Comparison of ENCODE assay signal across 1 cellular context in the genomic region with DNA sequence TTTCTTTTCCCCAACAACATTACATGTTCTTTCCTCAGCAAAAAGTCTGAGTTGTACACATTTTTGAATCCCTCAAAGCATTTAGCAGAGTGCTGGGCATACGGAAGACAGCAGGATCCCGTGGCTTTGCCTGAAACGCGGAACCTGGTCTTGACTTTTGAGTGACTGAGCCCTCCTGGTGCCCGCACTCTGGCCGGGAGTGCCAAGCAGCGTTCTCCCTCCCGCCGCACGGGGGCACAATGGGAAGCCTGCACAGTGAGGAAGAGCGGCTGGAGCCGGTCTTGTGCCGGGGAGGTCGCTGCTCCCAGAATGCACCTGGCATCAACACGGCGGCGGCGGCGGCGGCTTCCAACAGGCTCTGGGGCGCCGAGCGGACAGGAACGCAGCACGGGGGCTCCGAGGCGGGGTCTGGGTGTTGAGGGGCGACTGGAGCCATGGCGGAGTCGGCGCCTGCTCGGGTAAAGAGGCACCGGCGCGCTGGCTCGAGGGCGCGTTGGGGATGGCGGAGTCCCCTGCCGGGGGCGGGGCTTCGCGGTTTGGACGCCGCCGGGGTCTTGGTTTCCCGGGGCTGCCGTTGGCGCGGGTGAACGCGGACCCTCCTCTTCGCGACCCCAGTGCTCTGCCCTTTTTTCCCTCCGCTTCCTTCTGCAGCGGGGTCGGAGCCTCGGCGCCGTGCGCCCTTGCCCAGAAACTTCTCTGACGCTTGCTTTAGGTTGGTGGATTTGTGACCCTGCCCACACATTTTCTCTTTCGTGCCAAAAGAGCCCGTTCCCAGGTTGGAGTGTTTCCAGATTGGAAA.
TF ChIP-seq lines count a peak whose summit lies in the region.

TSS of gene ZNF212 (plus strand) at position 307 of the 799 bp plus-strand sequence. CDS start at position 435, 128 bp downstream.

TF ChIP-seq in K562, 482 proteins besides CTCF, POLR2A, EP300 and RAD21 (continued from another document and continues in another):
- TF ChIP-seq, protein P1, sequence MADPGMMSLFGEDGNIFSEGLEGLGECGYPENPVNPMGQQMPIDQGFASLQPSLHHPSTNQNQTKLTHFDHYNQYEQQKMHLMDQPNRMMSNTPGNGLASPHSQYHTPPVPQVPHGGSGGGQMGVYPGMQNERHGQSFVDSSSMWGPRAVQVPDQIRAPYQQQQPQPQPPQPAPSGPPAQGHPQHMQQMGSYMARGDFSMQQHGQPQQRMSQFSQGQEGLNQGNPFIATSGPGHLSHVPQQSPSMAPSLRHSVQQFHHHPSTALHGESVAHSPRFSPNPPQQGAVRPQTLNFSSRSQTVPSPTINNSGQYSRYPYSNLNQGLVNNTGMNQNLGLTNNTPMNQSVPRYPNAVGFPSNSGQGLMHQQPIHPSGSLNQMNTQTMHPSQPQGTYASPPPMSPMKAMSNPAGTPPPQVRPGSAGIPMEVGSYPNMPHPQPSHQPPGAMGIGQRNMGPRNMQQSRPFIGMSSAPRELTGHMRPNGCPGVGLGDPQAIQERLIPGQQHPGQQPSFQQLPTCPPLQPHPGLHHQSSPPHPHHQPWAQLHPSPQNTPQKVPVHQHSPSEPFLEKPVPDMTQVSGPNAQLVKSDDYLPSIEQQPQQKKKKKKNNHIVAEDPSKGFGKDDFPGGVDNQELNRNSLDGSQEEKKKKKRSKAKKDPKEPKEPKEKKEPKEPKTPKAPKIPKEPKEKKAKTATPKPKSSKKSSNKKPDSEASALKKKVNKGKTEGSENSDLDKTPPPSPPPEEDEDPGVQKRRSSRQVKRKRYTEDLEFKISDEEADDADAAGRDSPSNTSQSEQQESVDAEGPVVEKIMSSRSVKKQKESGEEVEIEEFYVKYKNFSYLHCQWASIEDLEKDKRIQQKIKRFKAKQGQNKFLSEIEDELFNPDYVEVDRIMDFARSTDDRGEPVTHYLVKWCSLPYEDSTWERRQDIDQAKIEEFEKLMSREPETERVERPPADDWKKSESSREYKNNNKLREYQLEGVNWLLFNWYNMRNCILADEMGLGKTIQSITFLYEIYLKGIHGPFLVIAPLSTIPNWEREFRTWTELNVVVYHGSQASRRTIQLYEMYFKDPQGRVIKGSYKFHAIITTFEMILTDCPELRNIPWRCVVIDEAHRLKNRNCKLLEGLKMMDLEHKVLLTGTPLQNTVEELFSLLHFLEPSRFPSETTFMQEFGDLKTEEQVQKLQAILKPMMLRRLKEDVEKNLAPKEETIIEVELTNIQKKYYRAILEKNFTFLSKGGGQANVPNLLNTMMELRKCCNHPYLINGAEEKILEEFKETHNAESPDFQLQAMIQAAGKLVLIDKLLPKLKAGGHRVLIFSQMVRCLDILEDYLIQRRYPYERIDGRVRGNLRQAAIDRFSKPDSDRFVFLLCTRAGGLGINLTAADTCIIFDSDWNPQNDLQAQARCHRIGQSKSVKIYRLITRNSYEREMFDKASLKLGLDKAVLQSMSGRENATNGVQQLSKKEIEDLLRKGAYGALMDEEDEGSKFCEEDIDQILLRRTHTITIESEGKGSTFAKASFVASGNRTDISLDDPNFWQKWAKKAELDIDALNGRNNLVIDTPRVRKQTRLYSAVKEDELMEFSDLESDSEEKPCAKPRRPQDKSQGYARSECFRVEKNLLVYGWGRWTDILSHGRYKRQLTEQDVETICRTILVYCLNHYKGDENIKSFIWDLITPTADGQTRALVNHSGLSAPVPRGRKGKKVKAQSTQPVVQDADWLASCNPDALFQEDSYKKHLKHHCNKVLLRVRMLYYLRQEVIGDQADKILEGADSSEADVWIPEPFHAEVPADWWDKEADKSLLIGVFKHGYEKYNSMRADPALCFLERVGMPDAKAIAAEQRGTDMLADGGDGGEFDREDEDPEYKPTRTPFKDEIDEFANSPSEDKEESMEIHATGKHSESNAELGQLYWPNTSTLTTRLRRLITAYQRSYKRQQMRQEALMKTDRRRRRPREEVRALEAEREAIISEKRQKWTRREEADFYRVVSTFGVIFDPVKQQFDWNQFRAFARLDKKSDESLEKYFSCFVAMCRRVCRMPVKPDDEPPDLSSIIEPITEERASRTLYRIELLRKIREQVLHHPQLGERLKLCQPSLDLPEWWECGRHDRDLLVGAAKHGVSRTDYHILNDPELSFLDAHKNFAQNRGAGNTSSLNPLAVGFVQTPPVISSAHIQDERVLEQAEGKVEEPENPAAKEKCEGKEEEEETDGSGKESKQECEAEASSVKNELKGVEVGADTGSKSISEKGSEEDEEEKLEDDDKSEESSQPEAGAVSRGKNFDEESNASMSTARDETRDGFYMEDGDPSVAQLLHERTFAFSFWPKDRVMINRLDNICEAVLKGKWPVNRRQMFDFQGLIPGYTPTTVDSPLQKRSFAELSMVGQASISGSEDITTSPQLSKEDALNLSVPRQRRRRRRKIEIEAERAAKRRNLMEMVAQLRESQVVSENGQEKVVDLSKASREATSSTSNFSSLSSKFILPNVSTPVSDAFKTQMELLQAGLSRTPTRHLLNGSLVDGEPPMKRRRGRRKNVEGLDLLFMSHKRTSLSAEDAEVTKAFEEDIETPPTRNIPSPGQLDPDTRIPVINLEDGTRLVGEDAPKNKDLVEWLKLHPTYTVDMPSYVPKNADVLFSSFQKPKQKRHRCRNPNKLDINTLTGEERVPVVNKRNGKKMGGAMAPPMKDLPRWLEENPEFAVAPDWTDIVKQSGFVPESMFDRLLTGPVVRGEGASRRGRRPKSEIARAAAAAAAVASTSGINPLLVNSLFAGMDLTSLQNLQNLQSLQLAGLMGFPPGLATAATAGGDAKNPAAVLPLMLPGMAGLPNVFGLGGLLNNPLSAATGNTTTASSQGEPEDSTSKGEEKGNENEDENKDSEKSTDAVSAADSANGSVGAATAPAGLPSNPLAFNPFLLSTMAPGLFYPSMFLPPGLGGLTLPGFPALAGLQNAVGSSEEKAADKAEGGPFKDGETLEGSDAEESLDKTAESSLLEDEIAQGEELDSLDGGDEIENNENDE (IDR thresholded peaks at IDR 0.05; ENCODE audit: low read depth, low read length): no peak
- TF ChIP-seq ZNF57 (CRISPR knock-in tag; IDR thresholded peaks at IDR 0.05) (no peak), NFE2L1 (tag; IDR thresholded peaks at IDR 0.05; ENCODE audit: borderline replicate concordance, low read depth) (no peak), DMBX1 (CRISPR knock-in tag; IDR thresholded peaks at IDR 0.05; ENCODE audit: borderline replicate concordance) (peak; percentile 68; the same call in 1 of the 2 replicates), ZKSCAN8 (CRISPR knock-in tag; IDR thresholded peaks at IDR 0.05) (no peak), POLR2B (IDR thresholded peaks at IDR 0.05; ENCODE audit: low read depth, partially characterized antibody) (peak; percentile 83), ADNP (tag; IDR thresholded peaks at IDR 0.05) (no peak), NUFIP1 (IDR thresholded peaks at IDR 0.05; ENCODE audit: partially characterized antibody) (no peak), KAT2B (IDR thresholded peaks at IDR 0.05; ENCODE audit: low read depth, low read length) (peak; percentile 76), CREB1 (IDR thresholded peaks at IDR 0.05) (peak; percentile 38; the same call in 1 of the 2 replicates), CREB1 (CRISPR knock-in tag; IDR thresholded peaks at IDR 0.05) (peak; percentile 69), ZNF23 (CRISPR knock-in tag; IDR thresholded peaks at IDR 0.05) (no peak), ATF1 (CRISPR knock-in tag; IDR thresholded peaks at IDR 0.05) (no peak), ATF1 (tag; IDR thresholded peaks at IDR 0.05) (peak; percentile 83), SMAD3 (CRISPR knock-in tag; conservative IDR thresholded peaks at IDR 0.05) (peak; percentile 73), MTA2 (IDR thresholded peaks at IDR 0.05; ENCODE audit: low read depth) (peak; percentile 46), STAT6 (CRISPR knock-in tag; IDR thresholded peaks at IDR 0.05) (no peak; the same call in 1 of the 2 replicates), ZNF282 (CRISPR knock-in tag; IDR thresholded peaks at IDR 0.05) (no peak), KLF16 (IDR thresholded peaks at IDR 0.05) (peak; percentile 87), SRF (CRISPR knock-in tag; IDR thresholded peaks at IDR 0.05) (peak in 1 of 2 experiments; percentile 74; a peak in 1 of 4 replicates), STAT5B (CRISPR knock-in tag; IDR thresholded peaks at IDR 0.05) (no peak), ZNF717 (CRISPR knock-in tag; IDR thresholded peaks at IDR 0.05) (no peak), ZNF589 (CRISPR knock-in tag; IDR thresholded peaks at IDR 0.05; ENCODE audit: low read depth) (no peak), ZNF780A (CRISPR knock-in tag; IDR thresholded peaks at IDR 0.05) (no peak), MECOM (CRISPR knock-in tag; IDR thresholded peaks at IDR 0.05) (no peak), TAF15 (IDR thresholded peaks at IDR 0.05; ENCODE audit: low read depth, low read length) (no peak), KAT8 (IDR thresholded peaks at IDR 0.05; ENCODE audit: low read depth) (no peak), ATF7 (IDR thresholded peaks at IDR 0.05) (peak; percentile 83), ZNF644 (tag; IDR thresholded peaks at IDR 0.05; ENCODE audit: low read depth) (no peak), ZNF347 (CRISPR knock-in tag; IDR thresholded peaks at IDR 0.05; ENCODE audit: low read depth) (no peak)
- TF ChIP-seq, protein P2, sequence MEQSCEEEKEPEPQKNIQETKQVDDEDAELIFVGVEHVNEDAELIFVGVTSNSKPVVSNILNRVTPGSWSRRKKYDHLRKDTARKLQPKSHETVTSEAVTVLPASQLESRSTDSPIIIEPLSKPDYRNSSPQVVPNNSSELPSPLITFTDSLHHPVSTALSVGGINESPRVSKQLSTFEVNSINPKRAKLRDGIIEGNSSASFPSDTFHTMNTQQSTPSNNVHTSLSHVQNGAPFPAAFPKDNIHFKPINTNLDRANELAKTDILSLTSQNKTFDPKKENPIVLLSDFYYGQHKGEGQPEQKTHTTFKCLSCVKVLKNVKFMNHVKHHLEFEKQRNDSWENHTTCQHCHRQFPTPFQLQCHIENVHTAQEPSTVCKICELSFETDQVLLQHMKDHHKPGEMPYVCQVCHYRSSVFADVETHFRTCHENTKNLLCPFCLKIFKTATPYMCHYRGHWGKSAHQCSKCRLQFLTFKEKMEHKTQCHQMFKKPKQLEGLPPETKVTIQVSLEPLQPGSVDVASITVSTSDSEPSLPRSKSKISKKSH (CRISPR knock-in tag; IDR thresholded peaks at IDR 0.05): no peak
- TF ChIP-seq, protein P3, sequence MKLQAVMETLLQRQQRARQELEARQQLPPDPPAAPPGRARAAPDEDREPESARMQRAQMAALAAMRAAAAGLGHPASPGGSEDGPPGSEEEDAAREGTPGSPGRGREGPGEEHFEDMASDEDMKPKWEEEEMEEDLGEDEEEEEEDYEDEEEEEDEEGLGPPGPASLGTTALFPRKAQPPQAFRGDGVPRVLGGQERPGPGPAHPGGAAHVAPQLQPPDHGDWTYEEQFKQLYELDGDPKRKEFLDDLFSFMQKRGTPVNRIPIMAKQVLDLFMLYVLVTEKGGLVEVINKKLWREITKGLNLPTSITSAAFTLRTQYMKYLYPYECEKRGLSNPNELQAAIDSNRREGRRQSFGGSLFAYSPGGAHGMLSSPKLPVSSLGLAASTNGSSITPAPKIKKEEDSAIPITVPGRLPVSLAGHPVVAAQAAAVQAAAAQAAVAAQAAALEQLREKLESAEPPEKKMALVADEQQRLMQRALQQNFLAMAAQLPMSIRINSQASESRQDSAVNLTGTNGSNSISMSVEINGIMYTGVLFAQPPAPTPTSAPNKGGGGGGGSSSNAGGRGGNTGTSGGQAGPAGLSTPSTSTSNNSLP (IDR thresholded peaks at IDR 0.05; ENCODE audit: borderline replicate concordance, low read depth, low read length): no peak
- TF ChIP-seq, protein P4, sequence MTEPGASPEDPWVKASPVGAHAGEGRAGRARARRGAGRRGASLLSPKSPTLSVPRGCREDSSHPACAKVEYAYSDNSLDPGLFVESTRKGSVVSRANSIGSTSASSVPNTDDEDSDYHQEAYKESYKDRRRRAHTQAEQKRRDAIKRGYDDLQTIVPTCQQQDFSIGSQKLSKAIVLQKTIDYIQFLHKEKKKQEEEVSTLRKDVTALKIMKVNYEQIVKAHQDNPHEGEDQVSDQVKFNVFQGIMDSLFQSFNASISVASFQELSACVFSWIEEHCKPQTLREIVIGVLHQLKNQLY (CRISPR knock-in tag; conservative IDR thresholded peaks at IDR 0.05): no peak
- TF ChIP-seq, protein P5, sequence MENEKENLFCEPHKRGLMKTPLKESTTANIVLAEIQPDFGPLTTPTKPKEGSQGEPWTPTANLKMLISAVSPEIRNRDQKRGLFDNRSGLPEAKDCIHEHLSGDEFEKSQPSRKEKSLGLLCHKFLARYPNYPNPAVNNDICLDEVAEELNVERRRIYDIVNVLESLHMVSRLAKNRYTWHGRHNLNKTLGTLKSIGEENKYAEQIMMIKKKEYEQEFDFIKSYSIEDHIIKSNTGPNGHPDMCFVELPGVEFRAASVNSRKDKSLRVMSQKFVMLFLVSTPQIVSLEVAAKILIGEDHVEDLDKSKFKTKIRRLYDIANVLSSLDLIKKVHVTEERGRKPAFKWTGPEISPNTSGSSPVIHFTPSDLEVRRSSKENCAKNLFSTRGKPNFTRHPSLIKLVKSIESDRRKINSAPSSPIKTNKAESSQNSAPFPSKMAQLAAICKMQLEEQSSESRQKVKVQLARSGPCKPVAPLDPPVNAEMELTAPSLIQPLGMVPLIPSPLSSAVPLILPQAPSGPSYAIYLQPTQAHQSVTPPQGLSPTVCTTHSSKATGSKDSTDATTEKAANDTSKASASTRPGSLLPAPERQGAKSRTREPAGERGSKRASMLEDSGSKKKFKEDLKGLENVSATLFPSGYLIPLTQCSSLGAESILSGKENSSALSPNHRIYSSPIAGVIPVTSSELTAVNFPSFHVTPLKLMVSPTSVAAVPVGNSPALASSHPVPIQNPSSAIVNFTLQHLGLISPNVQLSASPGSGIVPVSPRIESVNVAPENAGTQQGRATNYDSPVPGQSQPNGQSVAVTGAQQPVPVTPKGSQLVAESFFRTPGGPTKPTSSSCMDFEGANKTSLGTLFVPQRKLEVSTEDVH (IDR thresholded peaks at IDR 0.05; ENCODE audit: low read depth, partially characterized antibody): no peak
- TF ChIP-seq, protein P6, sequence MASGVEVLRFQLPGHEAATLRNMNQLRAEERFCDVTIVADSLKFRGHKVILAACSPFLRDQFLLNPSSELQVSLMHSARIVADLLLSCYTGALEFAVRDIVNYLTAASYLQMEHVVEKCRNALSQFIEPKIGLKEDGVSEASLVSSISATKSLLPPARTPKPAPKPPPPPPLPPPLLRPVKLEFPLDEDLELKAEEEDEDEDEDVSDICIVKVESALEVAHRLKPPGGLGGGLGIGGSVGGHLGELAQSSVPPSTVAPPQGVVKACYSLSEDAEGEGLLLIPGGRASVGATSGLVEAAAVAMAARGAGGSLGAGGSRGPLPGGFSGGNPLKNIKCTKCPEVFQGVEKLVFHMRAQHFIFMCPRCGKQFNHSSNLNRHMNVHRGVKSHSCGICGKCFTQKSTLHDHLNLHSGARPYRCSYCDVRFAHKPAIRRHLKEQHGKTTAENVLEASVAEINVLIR (CRISPR knock-in tag; IDR thresholded peaks at IDR 0.05): no peak
